Comparison of ENCODE assay signal across 26 cellular contexts in the genomic region with DNA sequence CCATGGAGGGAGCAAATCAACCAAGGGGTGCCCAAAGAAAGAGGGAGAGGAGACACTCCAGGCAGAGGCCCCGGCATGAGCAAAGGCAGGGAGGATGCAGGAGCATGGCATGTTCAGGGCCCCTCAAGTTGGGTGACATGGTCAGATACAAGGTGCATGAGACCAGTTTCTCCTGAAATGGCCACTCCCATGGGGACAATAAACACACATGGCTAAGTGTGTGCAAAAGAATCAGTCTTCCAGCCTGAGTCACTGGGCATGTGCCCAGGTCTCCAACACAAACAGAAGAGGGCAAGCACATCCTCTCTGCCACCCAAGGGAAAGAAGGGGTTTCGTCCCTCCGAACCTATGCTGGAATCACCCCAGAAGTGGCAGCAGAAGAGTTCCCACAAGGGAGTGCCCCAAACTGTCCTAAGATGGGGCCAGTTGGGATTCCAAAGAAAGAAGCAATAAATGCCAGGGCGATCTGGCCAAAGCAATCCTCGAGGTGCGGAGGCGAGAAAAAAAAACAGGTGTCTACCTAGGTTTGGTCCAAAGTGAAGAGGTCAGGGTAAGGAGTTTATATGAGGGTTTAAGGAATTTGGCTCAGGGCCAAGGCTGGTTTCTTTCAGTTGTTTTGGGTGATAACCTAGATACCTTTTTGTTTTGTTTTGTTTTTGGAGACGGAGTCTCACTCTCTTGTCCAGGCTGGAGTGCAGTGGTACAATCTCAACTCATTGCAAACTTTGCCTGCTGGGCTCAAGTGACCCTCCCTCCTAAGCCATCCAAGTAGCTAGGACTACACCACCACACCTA. TPM values are rescaled to one million over a fixed set of nuclear protein-coding genes. Genes with fewer than 3 reads are reported as not detected.
A peak's percentile ranks its signal among the peaks of the same experiment; 100 is the strongest.
DNase-seq lines count a peak whose midpoint lies in the region; ATAC-seq and TF ChIP-seq lines count a peak whose summit lies in the region.
"Had no signal": no experiment of that assay in that cellular context is flagged by ENCODE, and none has a peak within 500 bp of the region (broad histone marks: within the 10 kb centered on the region; RNA-seq: fewer than 3 reads in every experiment).

No MANE protein-coding gene starts in this region.

- no peaks in the 10 kb centered on the region for H3K27me3 ChIP-seq in PC-3 (ENCODE audit: low read length)
- H3K27me3 ChIP-seq in right atrium auricular region = no peaks in the 10 kb centered on the region
- H3K27me3 ChIP-seq: brain microvascular endothelial cell, colonic mucosa, foreskin keratinocyte had no signal

- H3F3A ChIP-seq in PC-3 (ENCODE audit: low read length, unreplicated experiment) = no peaks in the 10 kb centered on the region

- POLR2A ChIA-PET in PC-3 (lab: Charles Lee; ENCODE audit: unreplicated experiment) = no interaction called here
- POLR2A ChIA-PET in T-cell (lab: Charles Lee) = no interaction called here

- no TSS peak for BruUV-seq in PC-3 (replicated peaks; lab: Mats Ljungman, UMichigan)

- peaks cover 16% of the 10 kb centered on the region for H3K4me1 ChIP-seq in PC-3 (ENCODE audit: insufficient read depth, low read length)
- peaks cover 0 to 24% of the 10 kb centered on the region in 2 donors for H3K4me1 ChIP-seq in right atrium auricular region
- H3K4me1 ChIP-seq: A549, colonic mucosa, foreskin keratinocyte, prostate gland had no signal

- H3K4me2 ChIP-seq in PC-3 (ENCODE audit: low read length) = no peak overlapping the region
- H3K4me2 ChIP-seq: A549, smooth muscle cell had no signal

- H3K4me1 Mint-ChIP-seq in T-cell = peaks cover 12 to 24% (median 20%) of the 10 kb centered on the region in 3 donors
- H3K4me1 Mint-ChIP-seq: mesothelial cell of epicardium, nephron progenitor cell had no signal

- H3K27ac Mint-ChIP-seq in T-cell = no peak overlapping the region
- H3K27ac Mint-ChIP-seq: activated CD8-positive, alpha-beta T cell treated with anti-CD3 and anti-CD28 coated beads, Interleukin-2, amount 10 ng/mL, durations not matched to agents 7 days and 5 days; activated naive CD8-positive, alpha-beta T cell treated with anti-CD3 and anti-CD28 coated beads for 36 hours; mesothelial cell of epicardium; nephron progenitor cell had no signal

- no peak overlapping the region for H3K4me3 ChIP-seq in PC-3 (ENCODE audit: low read length)
- H3K4me3 ChIP-seq in fibroblast of the aortic adventitia (ENCODE audit: low read depth, low read length) = no peak overlapping the region
- H3K4me3 ChIP-seq in right atrium auricular region = no peak overlapping the region
- H3K4me3 ChIP-seq: A549, colonic mucosa, prostate gland, smooth muscle cell, thoracic aorta had no signal

- H3K4me3 Mint-ChIP-seq in T-cell = no peak overlapping the region
- H3K4me3 Mint-ChIP-seq: activated CD8-positive, alpha-beta T cell treated with anti-CD3 and anti-CD28 coated beads, Interleukin-2, amount 10 ng/mL, durations not matched to agents 7 days and 5 days; activated naive CD8-positive, alpha-beta T cell treated with anti-CD3 and anti-CD28 coated beads for 36 hours; activated T-cell treated with anti-CD3 and anti-CD28 coated beads, Interleukin-2, amount 50 U/mL, for 4 hours; CD14-positive monocyte; mesothelial cell of epicardium; nephron progenitor cell had no signal

- CTCF ChIA-PET in PC-3 (lab: Charles Lee) = interaction anchor here (0.6 kb wide), 1 partner anchor 85 kb away, joined by 3 read pairs; no protein-coding TSS in a partner anchor
- CTCF ChIA-PET in T-cell (lab: Charles Lee) = no interaction called here

- no peak overlapping the region for H3K9ac ChIP-seq in PC-3 (ENCODE audit: low read length)

- H3K27me3 Mint-ChIP-seq in T-cell = no peaks in the 10 kb centered on the region
- H3K27me3 Mint-ChIP-seq: activated naive CD8-positive, alpha-beta T cell treated with anti-CD3 and anti-CD28 coated beads for 36 hours had no signal

- H4K20me1 ChIP-seq in PC-3 (ENCODE audit: low read length) = no peaks in the 10 kb centered on the region

- peak; percentile 38 for DNase-seq in AG08395 (ENCODE audit: low spot score)
- peak; percentile 46 for DNase-seq in PC-3
- peak; percentile 13 for DNase-seq in fibroblast of the aortic adventitia (ENCODE audit: low read depth)
- no peak for DNase-seq in right atrium auricular region (ENCODE audit: low spot score)
- DNase-seq in T-cell = no peak
- no peak for DNase-seq in NCI-H1105 (lab: John Stamatoyannopoulos, UW)
- DNase-seq: activated CD8-positive, alpha-beta T cell treated with anti-CD3 and anti-CD28 coated beads, Interleukin-2, amount 10 ng/mL, durations not matched to agents 7 days and 5 days; activated naive CD8-positive, alpha-beta T cell treated with anti-CD3 and anti-CD28 coated beads for 36 hours; activated T-cell treated with anti-CD3 and anti-CD28 coated beads, Interleukin-2, amount 50 U/mL, for 4 hours; brain microvascular endothelial cell; colonic mucosa; DMS153; foreskin keratinocyte; left colon; NCI-H1417 treated with DMSO at 0.1 percent for 48 hours; NCI-H69; nephron progenitor cell; SHP77 treated with DMSO at 0.1 percent for 48 hours; WERI-Rb-1 had no signal

- no peak overlapping the region for H2AFZ ChIP-seq in PC-3 (ENCODE audit: low read length)

- no peaks in the 10 kb centered on the region for H3K9me2 ChIP-seq in PC-3 (replicated peaks; ENCODE audit: low read length)

- TF ChIP-seq CTCF in PC-3 (conservative IDR thresholded peaks at IDR 0.05; ENCODE audit: low read depth, low read length) = no peak
- no peak for TF ChIP-seq CTCF in fibroblast of the aortic adventitia (IDR thresholded peaks at IDR 0.05; ENCODE audit: insufficient read depth, low read length)
- no peak for TF ChIP-seq CTCF in right atrium auricular region (IDR thresholded peaks at IDR 0.05)

- H3K27ac ChIP-seq in PC-3 (ENCODE audit: low read length) (no peak overlapping the region), right atrium auricular region (no peak overlapping the region)
- H3K27ac ChIP-seq: A549, brain microvascular endothelial cell, colonic mucosa, foreskin keratinocyte, prostate gland, thoracic aorta, WERI-Rb-1 had no signal

- peaks cover 46% of the 10 kb centered on the region for H3K36me3 Mint-ChIP-seq in T-cell

- H3K9me3 ChIP-seq in PC-3 (ENCODE audit: low read length) (no peaks in the 10 kb centered on the region), right atrium auricular region (no peaks in the 10 kb centered on the region)
- H3K9me3 ChIP-seq: A549, colonic mucosa, prostate gland, thoracic aorta had no signal

- intact Hi-C loops in PC-3 (cut with micrococcal nuclease) = no loop called here

- H3K36me3 ChIP-seq in PC-3 (ENCODE audit: low read depth, low read length) = no peaks in the 10 kb centered on the region
- peaks cover 8% of the 10 kb centered on the region for H3K36me3 ChIP-seq in right atrium auricular region
- H3K36me3 ChIP-seq: brain microvascular endothelial cell, colonic mucosa, prostate gland had no signal

- no peaks in the 10 kb centered on the region for H3K79me2 ChIP-seq in PC-3 (ENCODE audit: low read length)

- no peaks in the 10 kb centered on the region for H3K9me3 Mint-ChIP-seq in T-cell
- H3K9me3 Mint-ChIP-seq: activated naive CD8-positive, alpha-beta T cell treated with anti-CD3 and anti-CD28 coated beads for 36 hours; activated T-cell treated with anti-CD3 and anti-CD28 coated beads, Interleukin-2, amount 50 U/mL, for 4 hours; CD14-positive monocyte; mesothelial cell of epicardium; nephron progenitor cell had no signal

- ATAC-seq in PC-3 = peak; percentile 69
- no peak for ATAC-seq in T-cell (replicated peaks in 1 of 4)
- ATAC-seq: A549; activated CD8-positive, alpha-beta T cell treated with anti-CD3 and anti-CD28 coated beads, Interleukin-2, amount 10 ng/mL, durations not matched to agents 7 days and 5 days; activated T-cell treated with anti-CD3 and anti-CD28 coated beads, Interleukin-2, amount 50 U/mL, for 4 hours; foreskin keratinocyte; left colon had no signal

RNA-seq across cellular contexts. Expression of a gene that starts 13.2 kb away (rescaled TPM):
- total RNA-seq in PC-3 (2014; rRNA removed) (8.0 and 14.0 TPM in 2 replicates), fibroblast of the aortic adventitia (ENCODE audit: low replicate concordance) (5.2 and 7.1 TPM in 2 replicates), right atrium auricular region (10 to 100 TPM in 1 of 2 donors, 1 to 10 TPM in 1; 6.8 to 11.9 TPM), T-cell (10 to 100 TPM; 12.0 to 18.3 (median 14.5) TPM)

RNA-seq across cellular contexts. Expression of a gene that starts 15.8 kb away (rescaled TPM):
- total RNA-seq in PC-3 (2014; rRNA removed) = 9.2 and 11.7 TPM in 2 replicates
- total RNA-seq in fibroblast of the aortic adventitia (ENCODE audit: low replicate concordance) = 8.6 and 20.0 TPM in 2 replicates
- total RNA-seq in right atrium auricular region = 10 to 100 TPM; 11.2 to 14.5 TPM
- 10 to 100 TPM; 16.5 to 27.0 (median 22.4) TPM for total RNA-seq in T-cell

RNA-seq across cellular contexts. Expression of a gene that starts 34.9 kb away (rescaled TPM):
- not detected in 2 replicates for total RNA-seq in PC-3 (2014; rRNA removed)
- total RNA-seq in fibroblast of the aortic adventitia (ENCODE audit: low replicate concordance) = not detected in 2 replicates
- total RNA-seq in right atrium auricular region = not detected
- under 1 TPM in 2 of 5 donors, not detected in 3; 0.30 to 0.41 TPM for total RNA-seq in T-cell
- total RNA-seq: activated CD8-positive, alpha-beta T cell treated with anti-CD3 and anti-CD28 coated beads, Interleukin-2, amount 10 ng/mL, durations not matched to agents 7 days and 5 days; activated naive CD8-positive, alpha-beta T cell treated with anti-CD3 and anti-CD28 coated beads for 36 hours; foreskin keratinocyte; left colon; mesothelial cell of epicardium; smooth muscle cell; T-helper 1 cell treated with Interleukin-12 subunit alpha and Interleukin-12 subunit beta and Interleukin-4 antibody, amounts not matched to agents 30 ng/mL and 1 ng/mL, for 36 hours; thoracic aorta had no signal

RNA-seq across cellular contexts. Expression of a gene that starts 54.3 kb away (rescaled TPM):
- total RNA-seq in PC-3 (2014; rRNA removed) (not detected in 2 replicates), fibroblast of the aortic adventitia (ENCODE audit: low replicate concordance) (not detected in 2 replicates), right atrium auricular region (not detected), T-cell (1 to 10 TPM in 3 of 5 donors, not detected in 2; 1.3 to 1.8 (median 1.5) TPM)
- total RNA-seq: activated CD8-positive, alpha-beta T cell treated with anti-CD3 and anti-CD28 coated beads, Interleukin-2, amount 10 ng/mL, durations not matched to agents 7 days and 5 days; activated naive CD8-positive, alpha-beta T cell treated with anti-CD3 and anti-CD28 coated beads for 36 hours; foreskin keratinocyte; left colon; mesothelial cell of epicardium; T-helper 1 cell treated with Interleukin-12 subunit alpha and Interleukin-12 subunit beta and Interleukin-4 antibody, amounts not matched to agents 30 ng/mL and 1 ng/mL, for 36 hours; thoracic aorta had no signal

Comparison
In these comparisons a context has a peak if more than half of its experiments do, and no peak if none do; other contexts are left out.
1. DNase-seq: peak in AG08395 (single experiment), PC-3 (single experiment) and fibroblast of the aortic adventitia (single experiment); none in right atrium auricular region (single experiment), T-cell (0 of 34) and NCI-H1105 (single experiment).